ENCODE assay signal across 25 cellular contexts in the genomic region with DNA sequence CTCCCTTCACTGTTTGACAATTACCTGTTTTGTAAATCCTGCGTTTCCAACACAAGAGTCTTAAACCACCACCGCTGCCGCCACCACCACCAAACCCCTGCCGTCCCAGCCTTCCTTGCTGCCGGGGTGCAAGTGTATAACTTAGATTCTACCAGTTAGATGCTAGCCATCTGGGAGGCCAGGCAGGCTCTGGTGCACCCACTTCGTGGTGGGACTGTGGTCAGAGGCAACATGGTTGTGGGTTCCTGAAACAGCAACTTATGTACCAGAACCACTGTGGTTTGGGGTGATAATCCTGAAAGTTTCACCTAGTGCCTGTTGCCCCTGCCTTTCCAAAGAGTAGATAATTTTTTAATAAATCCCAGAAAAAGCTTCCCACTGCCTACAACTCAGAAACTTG.
"Had no signal": no experiment of that assay in that cellular context is flagged by ENCODE, and none has a peak within 500 bp of the region (broad histone marks: within the 10 kb centered on the region; RNA-seq: fewer than 3 reads in every experiment).

No MANE protein-coding gene starts in this region.

- H3K27ac ChIP-seq: HL-60, RWPE1, SJCRH30 had no signal

- ATAC-seq: Panc1, PC-3, SK-N-SH treated with all-trans-retinoic acid at 6 μM for 48 hours had no signal

- DNase-seq: Karpas-422; KBM-7; MG63; NCI-H1092; NCI-H1436; NCI-H187; NCI-H2029; NCI-H2081 treated with DMSO at 0.1 percent for 48 hours; NCI-H2171; NCI-H226; NCI-H446; NCI-H510A; NCI-H524 treated with DMSO at 0.1 percent for 48 hours; NCI-H69; NCI-H774; NK-92 treated with Interleukin-12 subunit alpha and Interleukin-12 subunit beta, amount 100 ng/mL, for 24 hours; PC-3; SHP77 treated with DMSO at 0.1 percent for 48 hours; SJCRH30; T-helper 1 cell had no signal

- H3K27me3 ChIP-seq: SJCRH30 had no signal

- FAIRE-seq: HTR-8/SVneo had no signal

- H3K9me3 ChIP-seq: MG63, SJCRH30 had no signal

- H3K4me1 ChIP-seq: SJCRH30 had no signal

- H3K36me3 ChIP-seq: MG63, SJCRH30 had no signal

- H3K4me3 ChIP-seq: MG63, SJCRH30 had no signal
